Comparison of ENCODE assay signal across 22 cellular contexts in genomic region chr5:30102185-30102584, GRCh38.
"Had no signal": no experiment of that assay in that cellular context is flagged by ENCODE, and none has a peak within 500 bp of the region (broad histone marks: within the 10 kb centered on the region; RNA-seq: fewer than 3 reads in every experiment).

No MANE protein-coding gene starts in this region.

- H3K27ac ChIP-seq: adrenal gland, VCaP had no signal

- DNase-seq: activated CD4-positive, alpha-beta T cell treated with anti-CD3 and anti-CD28 coated beads, Interleukin-2, amount 50 U/mL, for 4 hours; activated CD4-positive, CD25-positive, alpha-beta regulatory T cell; activated CD8-positive, alpha-beta memory T cell treated with anti-CD3 and anti-CD28 coated beads, Interleukin-2, amount 50 U/mL, for 48 hours; activated CD8-positive, alpha-beta T cell treated with anti-CD3 and anti-CD28 coated beads, Interleukin-2, amount 10 ng/mL, durations not matched to agents 7 days and 5 days; activated naive CD4-positive, alpha-beta T cell treated with anti-CD3 and anti-CD28 coated beads, Interleukin-2, amount 50 U/mL, for 16 hours; activated naive CD8-positive, alpha-beta T cell treated with anti-CD3 and anti-CD28 coated beads, Interleukin-2, amount 10 ng/mL, durations not matched to agents 7 days and 5 days; activated T-cell treated with anti-CD3 and anti-CD28 coated beads, Interleukin-2, amount 50 U/mL, for 1 hour; adrenal gland; anterior cingulate cortex; Kasumi-1; NCI-H1048; NCI-H146; NCI-H187 treated with DMSO at 0.1 percent for 48 hours; NCI-H2081 treated with DMSO at 0.1 percent for 48 hours; NCI-H446; NCI-H524; SIG-M5; T-cell; T-helper 2 cell; T1000 had no signal

- H3K36me3 ChIP-seq: adrenal gland had no signal

- H3K27me3 ChIP-seq: adrenal gland had no signal

- FAIRE-seq: TTC549 had no signal

- H3K4me3 ChIP-seq: adrenal gland had no signal

- H3K9me3 ChIP-seq: adrenal gland had no signal

- H3K4me1 ChIP-seq: adrenal gland had no signal
